Comparison of ENCODE assay signal across 17 cellular contexts in genomic region chr7:151540146-151540545, GRCh38. TPM values are rescaled to one million over a fixed set of nuclear protein-coding genes. Genes with fewer than 3 reads are reported as not detected.
DNase-seq lines count a peak whose midpoint lies in the region; ATAC-seq, FAIRE-seq and TF ChIP-seq lines count a peak whose summit lies in the region.
"Had no signal": no experiment of that assay in that cellular context is flagged by ENCODE, and none has a peak within 500 bp of the region (broad histone marks: within the 10 kb centered on the region; RNA-seq: fewer than 3 reads in every experiment).

No MANE protein-coding gene starts in this region.

- peak overlapping the region; percentile 72 for H3K27ac ChIP-seq in neuronal stem cell (replicated peaks; ENCODE audit: low read length)
- H3K27ac ChIP-seq: C4-2B, GM23248 had no signal

- H3K36me3 ChIP-seq in neuronal stem cell (replicated peaks in 1 of 2; ENCODE audit: control insufficient read depth in 2 of 2, insufficient read depth in 2 of 2, low read length in 2 of 2) = no peaks in the 10 kb centered on the region

- no peak overlapping the region for H3K14ac ChIP-seq in neuronal stem cell (ENCODE audit: low read length)

- H3K9me3 ChIP-seq in neuronal stem cell (replicated peaks in 1 of 2; ENCODE audit: control insufficient read depth in 2 of 2, insufficient read depth in 1 of 2, low read depth in 1 of 2, low read length in 2 of 2) = no peaks in the 10 kb centered on the region
- H3K9me3 ChIP-seq: Caco-2 had no signal

- H3K27me3 ChIP-seq in neuronal stem cell (ENCODE audit: control insufficient read depth in 3 of 3, insufficient read depth in 3 of 3, low read depth in 1 of 3, low read length in 3 of 3) = no peaks in the 10 kb centered on the region

- H3K4me2 ChIP-seq in neuronal stem cell (ENCODE audit: insufficient read depth, low read length, poor library complexity, severe bottlenecking) = no peak overlapping the region

- H3K4me3 ChIP-seq in neuronal stem cell (ENCODE audit: low read length in 2 of 2) = no peak overlapping the region
- H3K4me3 ChIP-seq: GM23248 had no signal

- FAIRE-seq in RCC 7860 (lab: Jason Lieb, UNC) = peak; percentile 70
- FAIRE-seq: A204.1, GM12892 had no signal

- H3K79me1 ChIP-seq in neuronal stem cell (ENCODE audit: low read depth, low read length) = no peaks in the 10 kb centered on the region

- no peak overlapping the region for H3K4ac ChIP-seq in neuronal stem cell (ENCODE audit: low read length)

- H4K91ac ChIP-seq in neuronal stem cell (ENCODE audit: low read depth, low read length, poor library complexity) = no peak overlapping the region

- H3K9ac ChIP-seq in neuronal stem cell (ENCODE audit: low read depth, low read length, poor library complexity) = no peak overlapping the region
- H3K9ac ChIP-seq: GM23248 had no signal

- no peak overlapping the region for H2AFZ ChIP-seq in neuronal stem cell (ENCODE audit: low read length)
- H2AFZ ChIP-seq: GM23248 had no signal

- H2BK120ac ChIP-seq in neuronal stem cell (ENCODE audit: low read depth, low read length) = no peak overlapping the region

- H2AK5ac ChIP-seq in neuronal stem cell (ENCODE audit: low read depth, low read length) = no peak overlapping the region

- no peak overlapping the region for H2BK5ac ChIP-seq in neuronal stem cell (ENCODE audit: low read length)

- peak; percentile 37 for DNase-seq in RCC 7860 (ENCODE audit: low spot score)
- peak; percentile 34 for DNase-seq in glomerular visceral epithelial cell (ENCODE audit: extremely low spot score)
- DNase-seq in neuronal stem cell (ENCODE audit: low spot score) = no peak
- DNase-seq in COLO668 (lab: John Stamatoyannopoulos, UW; ENCODE audit: unreplicated experiment) = no peak
- no peak for DNase-seq in OCI-M1 (lab: John Stamatoyannopoulos, UW)
- DNase-seq: Caco-2; CD4-positive, alpha-beta memory T cell; DND-41; GDM1; GM23248; H7 had no signal

- H3K27ac Mint-ChIP-seq in brain = peak overlapping the region in 4 of 5 experiments; percentile 95 to 99 (median 98)
- H3K27ac Mint-ChIP-seq: B cell; CD4-positive, alpha-beta memory T cell had no signal

- no peak overlapping the region for H3K18ac ChIP-seq in neuronal stem cell (ENCODE audit: low read length)

- H3K4me3 Mint-ChIP-seq in brain = no peak overlapping the region
- H3K4me3 Mint-ChIP-seq: B cell; CD4-positive, alpha-beta memory T cell had no signal

- peaks cover 34% of the 10 kb centered on the region for H3K4me1 Mint-ChIP-seq in brain
- H3K4me1 Mint-ChIP-seq: B cell had no signal

- ATAC-seq in GM18502 (IDR thresholded peaks at IDR 0.05; ENCODE audit: poor library complexity, unreplicated experiment) = no peak

- WGBS in neuronal stem cell (ENCODE audit: extremely low coverage in 2 of 2, insufficient read length in 2 of 2, insufficient replicate concordance in 1 of 2), 2 donors = no CpG with 5 or more reads among the region's 4 CpGs

- no peak for TF ChIP-seq CTCF in brain (conservative IDR thresholded peaks at IDR 0.05)

- H2BK12ac ChIP-seq in neuronal stem cell (ENCODE audit: low read length) = no peak overlapping the region

- H3K4me1 ChIP-seq in neuronal stem cell (ENCODE audit: control insufficient read depth in 2 of 2, insufficient read depth in 1 of 2, low read depth in 1 of 2, low read length in 2 of 2) = peaks cover 9 to 25% of the 10 kb centered on the region in 2 donors
- H3K4me1 ChIP-seq: Caco-2 had no signal

- no peaks in the 10 kb centered on the region for H3K36me3 Mint-ChIP-seq in brain
- H3K36me3 Mint-ChIP-seq: CD4-positive, alpha-beta memory T cell had no signal

- H2BK15ac ChIP-seq in neuronal stem cell (ENCODE audit: low read length) = peak overlapping the region; percentile 69

- no peak overlapping the region for H3K23ac ChIP-seq in neuronal stem cell (ENCODE audit: low read depth, low read length, poor library complexity)

- H4K8ac ChIP-seq in neuronal stem cell (ENCODE audit: low read depth, low read length) = no peak overlapping the region

- no peaks in the 10 kb centered on the region for H3K9me3 Mint-ChIP-seq in brain

- no peaks in the 10 kb centered on the region for H3K27me3 Mint-ChIP-seq in brain

RNA-seq across cellular contexts. Expression of gene RHEB, which starts 20.5 kb away (rescaled TPM):
- 145 TPM for polyA plus RNA-seq in brain (ENCODE audit: insufficient read depth, low read depth, low replicate concordance)
- polyA plus RNA-seq in neuronal stem cell (2013, experiment 1 of 2) = 104 TPM
- 103 TPM for polyA plus RNA-seq in neuronal stem cell (2013, experiment 2 of 2)

Comparison
In these comparisons a context has a peak if more than half of its experiments do, and no peak if none do; other contexts are left out.
1. DNase-seq: peak in RCC 7860 (single experiment) and glomerular visceral epithelial cell (single experiment); none in neuronal stem cell (single experiment), COLO668 (single experiment) and OCI-M1 (single experiment).